Comparison of ENCODE assay signal across 13 cellular contexts in genomic region chr17:41773731-41774193, GRCh38. TPM values are rescaled to one million over a fixed set of nuclear protein-coding genes. Genes with fewer than 3 reads are reported as not detected.
A peak's percentile ranks its signal among the peaks of the same experiment; 100 is the strongest.
DNase-seq lines count a peak whose midpoint lies in the region; ATAC-seq and TF ChIP-seq lines count a peak whose summit lies in the region.
"Had no signal": no experiment of that assay in that cellular context is flagged by ENCODE, and none has a peak within 500 bp of the region (broad histone marks: within the 10 kb centered on the region; RNA-seq: fewer than 3 reads in every experiment).

No MANE protein-coding gene starts in this region.

- no peaks in the 10 kb centered on the region for H3K36me3 ChIP-seq in SK-N-SH (replicated peaks in 1 of 2; ENCODE audit: control insufficient read depth in 1 of 2, insufficient read depth in 2 of 2, low read length in 1 of 2)
- peaks cover 0 to 35% (median 28%) of the 10 kb centered on the region in 4 donors for H3K36me3 ChIP-seq in esophagus muscularis mucosa
- peaks cover 15 to 23% of the 10 kb centered on the region in 2 donors for H3K36me3 ChIP-seq in muscle layer of duodenum (ENCODE audit: control insufficient read depth in 1 of 2, insufficient read depth in 2 of 2, low read length in 2 of 2)
- H3K36me3 ChIP-seq in upper lobe of right lung, result peaks cover 26% of the 10 kb centered on the region
- H3K36me3 ChIP-seq: ovary had no signal

- H3K4me2 ChIP-seq in SK-N-SH, result no peak overlapping the region

- TF ChIP-seq CTCF in SK-N-SH (IDR thresholded peaks at IDR 0.05) (no peak), esophagus muscularis mucosa (IDR thresholded peaks at IDR 0.05) (no peak), upper lobe of right lung (IDR thresholded peaks at IDR 0.05) (no peak)

- POLR2A ChIA-PET in SK-N-SH (lab: Yijun Ruan, JAX), result interaction anchor here (2.2 kb wide), 1 partner anchor 12 kb away, joined by 10 read pairs; the partner anchor contains the start of gene JUP

- no peaks in the 10 kb centered on the region for H3K27me3 ChIP-seq in SK-N-SH (ENCODE audit: insufficient read depth)
- no peaks in the 10 kb centered on the region for H3K27me3 ChIP-seq in esophagus muscularis mucosa
- no peaks in the 10 kb centered on the region for H3K27me3 ChIP-seq in muscle layer of duodenum (ENCODE audit: low read depth, low read length)
- H3K27me3 ChIP-seq in upper lobe of right lung, result no peaks in the 10 kb centered on the region
- H3K27me3 ChIP-seq: ovary had no signal

- no peaks in the 10 kb centered on the region for H3K79me2 ChIP-seq in SK-N-SH (ENCODE audit: insufficient read depth)

- no peak overlapping the region for H3K27ac Mint-ChIP-seq in effector memory CD8-positive, alpha-beta T cell
- H3K27ac Mint-ChIP-seq: activated T-helper 17 cell treated with anti-CD3 and anti-CD28 coated beads, Interleukin-2, amount 50 U/mL, for 72 hours had no signal

- intact Hi-C loops in esophagus muscularis mucosa (cut with DNase I) (no loop called here), upper lobe of right lung (cut with DNase I) (no loop called here)

- H3K27ac ChIP-seq in SK-N-SH (ENCODE audit: low read depth in 2 of 2, low read length in 1 of 2) (peak overlapping the region in 1 of 2 experiments; percentile 53; a peak in 1 of 4 replicates), esophagus muscularis mucosa (replicated peaks in 1 of 4) (peak overlapping the region in 3 of 4 donors; percentile 5 to 36 (median 7)), muscle layer of duodenum (ENCODE audit: low read length) (peak overlapping the region; percentile 51), upper lobe of right lung (peak overlapping the region; percentile 42)
- H3K27ac ChIP-seq: ovary had no signal

- 67% methylated on average over 5 of the region's 8 CpGs for whole genome bisulfite sequencing in SK-N-SH (ENCODE audit: low lambda C conversion rate)
- WGBS in esophagus muscularis mucosa, result 58% methylated on average over 6 of the region's 8 CpGs

- H3F3A ChIP-seq in SK-N-SH (replicated peaks; ENCODE audit: insufficient read depth), result peaks cover 21% of the 10 kb centered on the region

- no peak overlapping the region for H3K4me3 Mint-ChIP-seq in effector memory CD8-positive, alpha-beta T cell
- H3K4me3 Mint-ChIP-seq: activated T-helper 17 cell treated with anti-CD3 and anti-CD28 coated beads, Interleukin-2, amount 50 U/mL, for 72 hours had no signal

- H3K9me3 Mint-ChIP-seq in effector memory CD8-positive, alpha-beta T cell, result no peaks in the 10 kb centered on the region
- H3K9me3 Mint-ChIP-seq: activated T-helper 17 cell treated with anti-CD3 and anti-CD28 coated beads, Interleukin-2, amount 50 U/mL, for 72 hours had no signal

- H4K20me1 ChIP-seq in SK-N-SH (ENCODE audit: insufficient read depth), result peaks cover 6% of the 10 kb centered on the region; the same call in 1 of the 2 replicates

- TF ChIP-seq POLR2A in esophagus muscularis mucosa (IDR thresholded peaks at IDR 0.05; ENCODE audit: low read depth), result no peak
- no peak for TF ChIP-seq POLR2A in erythroblast (IDR thresholded peaks at IDR 0.05; ENCODE audit: low read length)

- peaks cover 8 to 70% of the 10 kb centered on the region in 2 donors for H3K27me3 Mint-ChIP-seq in effector memory CD8-positive, alpha-beta T cell

- no peaks in the 10 kb centered on the region for H3K9me3 ChIP-seq in SK-N-SH
- no peaks in the 10 kb centered on the region for H3K9me3 ChIP-seq in esophagus muscularis mucosa
- H3K9me3 ChIP-seq in muscle layer of duodenum (ENCODE audit: control insufficient read depth in 1 of 2, low read length in 2 of 2), result no peaks in the 10 kb centered on the region
- no peaks in the 10 kb centered on the region for H3K9me3 ChIP-seq in upper lobe of right lung
- H3K9me3 ChIP-seq: ovary had no signal

- CTCF ChIA-PET in SK-N-SH (lab: Yijun Ruan, JAX), result interaction anchor here (0.7 to 5.0 kb wide), 6 partner anchors 12 to 78 kb away, joined by 4 to 35 read pairs (median 6); partner anchors contain the start of gene JUP

- DNase-seq in SK-N-SH (no peak), esophagus muscularis mucosa (ENCODE audit: extremely low spot score) (no peak), upper lobe of right lung (no peak), erythroblast (lab: John Stamatoyannopoulos, UW) (no peak)
- DNase-seq in activated naive CD4-positive, alpha-beta T cell treated with anti-CD3 and anti-CD28 coated beads, Interleukin-2, amount 50 U/mL, for 16 hours, result no peak
- DNase-seq in effector memory CD8-positive, alpha-beta T cell, result no peak
- DNase-seq: activated CD4-positive, CD25-positive, alpha-beta regulatory T cell; cortex of kidney; NCI-H187 treated with DMSO at 0.1 percent for 48 hours had no signal

- no peak overlapping the region for H3K9ac ChIP-seq in SK-N-SH

- H2AFZ ChIP-seq in SK-N-SH (ENCODE audit: low read depth), result no peak overlapping the region

- no peak for ATAC-seq in SK-N-SH treated with all-trans-retinoic acid at 6 μM for 48 hours
- no peak for ATAC-seq in upper lobe of right lung
- no peak for ATAC-seq in effector memory CD8-positive, alpha-beta T cell (replicated peaks)
- ATAC-seq: activated T-helper 17 cell treated with anti-CD3 and anti-CD28 coated beads, Interleukin-2, amount 50 U/mL, for 72 hours had no signal

- no peak overlapping the region for H3K4me3 ChIP-seq in SK-N-SH (ENCODE audit: low read depth in 2 of 2, low read length in 1 of 2)
- H3K4me3 ChIP-seq in esophagus muscularis mucosa, result no peak overlapping the region
- H3K4me3 ChIP-seq in muscle layer of duodenum (ENCODE audit: low read depth in 1 of 2, low read length in 2 of 2), result no peak overlapping the region
- H3K4me3 ChIP-seq in upper lobe of right lung, result no peak overlapping the region
- H3K4me3 ChIP-seq: ovary had no signal

- TF ChIP-seq RAD21 in SK-N-SH (IDR thresholded peaks at IDR 0.05; ENCODE audit: low read length), result 0 out of 2 replicates have a peak, but pooled peaks have one; percentile 7

- peaks cover 12 to 36% of the 10 kb centered on the region in 2 experiments for H3K4me1 ChIP-seq in SK-N-SH (ENCODE audit: control insufficient read depth in 1 of 2, insufficient read depth in 2 of 2, low read depth in 1 of 2, low read length in 1 of 2)
- peaks cover 49 to 68% (median 64%) of the 10 kb centered on the region in 4 donors for H3K4me1 ChIP-seq in esophagus muscularis mucosa
- peaks cover 12 to 45% of the 10 kb centered on the region in 2 donors for H3K4me1 ChIP-seq in muscle layer of duodenum (ENCODE audit: control insufficient read depth in 1 of 2, insufficient read depth in 2 of 2, low read length in 2 of 2)
- H3K4me1 ChIP-seq in upper lobe of right lung, result peaks cover 67% of the 10 kb centered on the region

- H3K9me2 ChIP-seq in SK-N-SH, result no peaks in the 10 kb centered on the region

- TF ChIP-seq EP300 in SK-N-SH (IDR thresholded peaks at IDR 0.05; ENCODE audit: borderline replicate concordance in 1 of 2, low read depth in 1 of 2, low read length in 1 of 2) (no peak), esophagus muscularis mucosa (IDR thresholded peaks at IDR 0.05) (no peak)

- no peaks in the 10 kb centered on the region for H3K36me3 Mint-ChIP-seq in effector memory CD8-positive, alpha-beta T cell (ENCODE audit: insufficient read depth)

- H3K4me1 Mint-ChIP-seq in effector memory CD8-positive, alpha-beta T cell (ENCODE audit: low read depth in 2 of 2), result no peaks in the 10 kb centered on the region
- H3K4me1 Mint-ChIP-seq: activated T-helper 17 cell treated with anti-CD3 and anti-CD28 coated beads, Interleukin-2, amount 50 U/mL, for 72 hours had no signal

TF ChIP-seq in SK-N-SH, 30 proteins besides CTCF, POLR2A, EP300 and RAD21 (continues in another document):
- TF ChIP-seq GATA2 (CRISPR knock-in tag; IDR thresholded peaks at IDR 0.05), result no peak
- TF ChIP-seq YY1 (IDR thresholded peaks at IDR 0.05; ENCODE audit: low read depth), result no peak
- TF ChIP-seq, protein P1, sequence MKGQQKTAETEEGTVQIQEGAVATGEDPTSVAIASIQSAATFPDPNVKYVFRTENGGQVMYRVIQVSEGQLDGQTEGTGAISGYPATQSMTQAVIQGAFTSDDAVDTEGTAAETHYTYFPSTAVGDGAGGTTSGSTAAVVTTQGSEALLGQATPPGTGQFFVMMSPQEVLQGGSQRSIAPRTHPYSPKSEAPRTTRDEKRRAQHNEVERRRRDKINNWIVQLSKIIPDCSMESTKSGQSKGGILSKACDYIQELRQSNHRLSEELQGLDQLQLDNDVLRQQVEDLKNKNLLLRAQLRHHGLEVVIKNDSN (IDR thresholded peaks at IDR 0.05; ENCODE audit: borderline replicate concordance, low read depth), result no peak
- no peak for TF ChIP-seq EZH2phosphoT487 (IDR thresholded peaks at IDR 0.05; ENCODE audit: borderline replicate concordance, low read depth)

TF ChIP-seq in SK-N-SH treated with all-trans-retinoic acid at 6 μM for 48 hours, 23 proteins besides CTCF, POLR2A, EP300 and RAD21 (continues in another document):
- no peak for TF ChIP-seq ZNF565 (CRISPR knock-in tag; conservative IDR thresholded peaks at IDR 0.05; ENCODE audit: low read depth)
- no peak for TF ChIP-seq TCF4 (CRISPR knock-in tag; IDR thresholded peaks at IDR 0.05; ENCODE audit: borderline replicate concordance)
- TF ChIP-seq SNAI2 (CRISPR knock-in tag; IDR thresholded peaks at IDR 0.05), result no peak

RNA-seq across cellular contexts. Expression of gene JUP, which starts 12.7 kb away (rescaled TPM):
- 9.3 and 13.0 TPM in 2 replicates for polyA plus RNA-seq in SK-N-SH (2012; rRNA removed)
- polyA plus RNA-seq in SK-N-SH (2012; cell fraction: cytosol; rRNA removed), result 4.0 and 8.5 TPM in 2 replicates
- 12.3 and 16.4 TPM in 2 replicates for polyA plus RNA-seq in SK-N-SH (2012; cell fraction: nucleus; rRNA removed)
- 10 to 100 TPM; 24.5 to 56.6 (median 46.4) TPM for total RNA-seq in esophagus muscularis mucosa
- 109 TPM for total RNA-seq in upper lobe of right lung

RNA-seq across cellular contexts. Expression of gene P3H4, which starts 38.0 kb away (rescaled TPM):
- polyA plus RNA-seq in SK-N-SH (2012; rRNA removed), result 55.5 and 88.3 TPM in 2 replicates
- polyA plus RNA-seq in SK-N-SH (2012; cell fraction: cytosol; rRNA removed), result 48.3 and 54.1 TPM in 2 replicates
- polyA plus RNA-seq in SK-N-SH (2012; cell fraction: nucleus; rRNA removed), result 32.4 and 41.1 TPM in 2 replicates
- total RNA-seq in esophagus muscularis mucosa, result 10 to 100 TPM in 2 of 4 donors, 1 to 10 TPM in 2; 8.4 to 19.9 (median 14.4) TPM
- total RNA-seq in upper lobe of right lung, result 9.5 TPM

RNA-seq across cellular contexts. Expression of gene FKBP10, which starts 39.0 kb away (rescaled TPM):
- 360 and 377 TPM in 2 replicates for polyA plus RNA-seq in SK-N-SH (2012; rRNA removed)
- polyA plus RNA-seq in SK-N-SH (2012; cell fraction: cytosol; rRNA removed), result 109 and 170 TPM in 2 replicates
- polyA plus RNA-seq in SK-N-SH (2012; cell fraction: nucleus; rRNA removed), result 1,131 and 1,228 TPM in 2 replicates
- total RNA-seq in esophagus muscularis mucosa, result 10 to 100 TPM; 30.5 to 49.4 (median 33.8) TPM
- 34.5 TPM for total RNA-seq in upper lobe of right lung

RNA-seq across cellular contexts. Expression of gene HAP1, which starts 39.3 kb away (rescaled TPM):
- polyA plus RNA-seq in SK-N-SH (2012; rRNA removed), result 0.16 and 0.18 TPM in 2 replicates
- 0.04 and 0.05 TPM in 2 replicates for polyA plus RNA-seq in SK-N-SH (2012; cell fraction: cytosol; rRNA removed)
- polyA plus RNA-seq in SK-N-SH (2012; cell fraction: nucleus; rRNA removed), result 1.3 and 1.5 TPM in 2 replicates
- total RNA-seq in esophagus muscularis mucosa (under 1 TPM in 1 of 4 donors, not detected in 3; 0.19 TPM), upper lobe of right lung (0.58 TPM)
